In genomic region chr15:70892912-70893560, GRCh38 we compare ENCODE assay signal across 8 cellular contexts. TPM values are rescaled to one million over a fixed set of nuclear protein-coding genes. Genes with fewer than 3 reads are reported as not detected.
A peak's percentile ranks its signal among the peaks of the same experiment; 100 is the strongest.
DNase-seq lines count a peak whose midpoint lies in the region; ATAC-seq and TF ChIP-seq lines count a peak whose summit lies in the region.

No MANE protein-coding gene starts in this region.

- H3K4me3 Mint-ChIP-seq in CD4-positive, CD25-positive, alpha-beta regulatory T cell: peak overlapping the region; percentile 52 to 79 (median 77)
- H3K4me3 Mint-ChIP-seq in nephron: peak overlapping the region; percentile 95 to 98 (median 96)

- H3K9me3 ChIP-seq in CD4-positive, CD25-positive, alpha-beta regulatory T cell (ENCODE audit: control insufficient read depth in 2 of 2, low read length in 2 of 2): no peaks in the 10 kb centered on the region

- no peaks in the 10 kb centered on the region for H3K36me3 Mint-ChIP-seq in CD4-positive, CD25-positive, alpha-beta regulatory T cell
- H3K36me3 Mint-ChIP-seq in nephron (ENCODE audit: low read depth): peaks cover 5% of the 10 kb centered on the region

- peak overlapping the region; percentile 65 for H3K4me3 ChIP-seq in CD4-positive, CD25-positive, alpha-beta regulatory T cell (ENCODE audit: low read depth, low read length)
- H3K4me3 ChIP-seq in fibroblast of mammary gland (ENCODE audit: control insufficient read depth, low read depth, low read length): peak overlapping the region; percentile 98

- H3K27ac ChIP-seq in CD4-positive, CD25-positive, alpha-beta regulatory T cell (ENCODE audit: insufficient read depth, low read length, poor library complexity, severe bottlenecking): no peak overlapping the region
- H3K27ac ChIP-seq in VCaP: peak overlapping the region; percentile 84

- no peak for DNase-seq in CD4-positive, CD25-positive, alpha-beta regulatory T cell
- DNase-seq in HT1080 (ENCODE audit: low read depth): peak; percentile 67
- peak; percentile 73 for DNase-seq in fibroblast of mammary gland (ENCODE audit: low read depth)
- DNase-seq in NAMALWA (ENCODE audit: low spot score): no peak

- H3K27me3 Mint-ChIP-seq in CD4-positive, CD25-positive, alpha-beta regulatory T cell: peaks cover 63% of the 10 kb centered on the region
- H3K27me3 Mint-ChIP-seq in nephron (ENCODE audit: low read depth): no peaks in the 10 kb centered on the region

- H3K9me3 Mint-ChIP-seq in CD4-positive, CD25-positive, alpha-beta regulatory T cell: peaks cover 0 to 7% (median 0%) of the 10 kb centered on the region in 7 donors
- H3K9me3 Mint-ChIP-seq in nephron: no peaks in the 10 kb centered on the region

- peak; percentile 79 for TF ChIP-seq CTCF in VCaP (conservative IDR thresholded peaks at IDR 0.05)
- TF ChIP-seq CTCF in fibroblast of mammary gland (conservative IDR thresholded peaks at IDR 0.05; ENCODE audit: control insufficient read depth, insufficient read depth, low read depth, low read length): peak; percentile 82
- peak; percentile 54 to 60 (median 55) for TF ChIP-seq CTCF in nephron (IDR thresholded peaks at IDR 0.05; ENCODE audit: unreplicated experiment in 3 of 3)

- no peaks in the 10 kb centered on the region for H3K36me3 ChIP-seq in CD4-positive, CD25-positive, alpha-beta regulatory T cell (ENCODE audit: control insufficient read depth, insufficient read depth, low read length)

- H3K4me1 ChIP-seq in CD4-positive, CD25-positive, alpha-beta regulatory T cell (ENCODE audit: control insufficient read depth, insufficient read depth, low read length, poor library complexity, severe bottlenecking): peaks cover 13% of the 10 kb centered on the region

- H3K4me1 Mint-ChIP-seq in CD4-positive, CD25-positive, alpha-beta regulatory T cell: peaks cover 0 to 14% (median 9%) of the 10 kb centered on the region in 4 donors
- peaks cover 26% of the 10 kb centered on the region for H3K4me1 Mint-ChIP-seq in nephron

- no peak for ATAC-seq in CD4-positive, CD25-positive, alpha-beta regulatory T cell (ENCODE audit: low read depth in 2 of 2)
- ATAC-seq in GM19035 (IDR thresholded peaks at IDR 0.05; ENCODE audit: unreplicated experiment): peak; percentile 25
- no peak for ATAC-seq in HG03521 (IDR thresholded peaks at IDR 0.05; ENCODE audit: unreplicated experiment)

- peak overlapping the region in 1 of 3 donors; percentile 38 for H3K27ac Mint-ChIP-seq in CD4-positive, CD25-positive, alpha-beta regulatory T cell
- H3K27ac Mint-ChIP-seq in nephron: peak overlapping the region; percentile 89 to 95 (median 93)

- H3K27me3 ChIP-seq in CD4-positive, CD25-positive, alpha-beta regulatory T cell (ENCODE audit: control insufficient read depth, insufficient read depth, low read length): peaks cover 22% of the 10 kb centered on the region

RNA-seq across cellular contexts. Expression of gene LRRC49, which starts 0.4 kb away (rescaled TPM):
- not detected for total RNA-seq in CD4-positive, CD25-positive, alpha-beta regulatory T cell
- polyA plus RNA-seq in CD4-positive, CD25-positive, alpha-beta regulatory T cell: under 1 TPM in 1 of 4 donors, not detected in 3; 0.34 TPM
- 6.2 and 6.7 TPM in 2 replicates for total RNA-seq in HT1080 (2014; rRNA removed; shearing (Covaris generic))
- polyA plus RNA-seq in HT1080 (2015; cell fraction: cytosol; rRNA removed): 5.2 and 5.3 TPM in 2 replicates
- 7.0 and 7.3 TPM in 2 replicates for polyA plus RNA-seq in HT1080 (2015; cell fraction: nucleus; rRNA removed)

RNA-seq across cellular contexts. Expression of gene THAP10, which starts 0.8 kb away (rescaled TPM):
- total RNA-seq in CD4-positive, CD25-positive, alpha-beta regulatory T cell: not detected
- not detected for polyA plus RNA-seq in CD4-positive, CD25-positive, alpha-beta regulatory T cell
- 3.3 and 3.8 TPM in 2 replicates for total RNA-seq in HT1080 (2014; rRNA removed; shearing (Covaris generic))
- polyA plus RNA-seq in HT1080 (2015; cell fraction: cytosol; rRNA removed): 5.9 and 7.0 TPM in 2 replicates
- 4.1 and 4.9 TPM in 2 replicates for polyA plus RNA-seq in HT1080 (2015; cell fraction: nucleus; rRNA removed)

RNA-seq across cellular contexts. Expression of gene LARP6, which starts 39.1 kb away (rescaled TPM):
- total RNA-seq in CD4-positive, CD25-positive, alpha-beta regulatory T cell: not detected
- polyA plus RNA-seq in CD4-positive, CD25-positive, alpha-beta regulatory T cell: not detected
- total RNA-seq in HT1080 (2014; rRNA removed; shearing (Covaris generic)): 75.6 and 87.1 TPM in 2 replicates
- polyA plus RNA-seq in HT1080 (2015; cell fraction: cytosol; rRNA removed): 77.4 and 88.4 TPM in 2 replicates
- 28.8 and 48.3 TPM in 2 replicates for polyA plus RNA-seq in HT1080 (2015; cell fraction: nucleus; rRNA removed)

Comparison
In these comparisons a context has a peak if more than half of its experiments do, and no peak if none do; other contexts are left out.
1. DNase-seq: peak in HT1080 (single experiment) and fibroblast of mammary gland (single experiment); none in CD4-positive, CD25-positive, alpha-beta regulatory T cell (0 of 3) and NAMALWA (single experiment).
2. RNA of gene LARP6, which starts 39.1 kb away (total RNA-seq): 75.6 to 87.1 TPM in HT1080; not detected in CD4-positive, CD25-positive, alpha-beta regulatory T cell (single experiment); every median in the first group is over 10 times any median in the second.
3. Peak in every context shown above with its lines, with median percentiles within 50 percentile points of each other: CTCF ChIP-seq.